Comparison of ENCODE assay signal across 8 cellular contexts in genomic region chr13:106566682-106567420, GRCh38. TPM values are rescaled to one million over a fixed set of nuclear protein-coding genes. Genes with fewer than 3 reads are reported as not detected.
DNase-seq lines count a peak whose midpoint lies in the region; ATAC-seq and TF ChIP-seq lines count a peak whose summit lies in the region.

No MANE protein-coding gene starts in this region.

- H3K36me3 ChIP-seq in GM23248 (ENCODE audit: low read depth) (no peaks in the 10 kb centered on the region), KMS-11 (ENCODE audit: insufficient read depth) (no peaks in the 10 kb centered on the region)

- H3K4me2 ChIP-seq in GM23248 (ENCODE audit: unreplicated experiment) (peak overlapping the region; percentile 92), KMS-11 (peak overlapping the region; percentile 86)

- H3K27me3 ChIP-seq in GM23248 (replicated peaks; ENCODE audit: insufficient read depth) (no peaks in the 10 kb centered on the region), KMS-11 (ENCODE audit: insufficient read depth, low read depth) (no peaks in the 10 kb centered on the region)

- no peak for DNase-seq in activated CD4-positive, CD25-positive, alpha-beta regulatory T cell treated with anti-CD3 and anti-CD28 coated beads, Interleukin-2, amount 50 U/mL, for 72 hours
- DNase-seq in GM23248 (peak; percentile 84), SKM-1 treated with dmso at 0.1 percent for 144 hours (lab: John Stamatoyannopoulos, UW; ENCODE audit: unreplicated experiment) (peak; percentile 57), kidney tubule cell (ENCODE audit: low spot score) (peak; percentile 50)
- DNase-seq in stimulated activated CD4-positive, alpha-beta T cell treated with anti-CD3 and anti-CD28 coated beads, Interleukin-4, amount 100 ng/mL, for 48 hours (ENCODE audit: low read depth in 2 of 2), result peak; percentile 28 to 48

- H4K20me1 ChIP-seq in GM23248 (ENCODE audit: insufficient read depth) (peaks cover 45% of the 10 kb centered on the region), KMS-11 (ENCODE audit: insufficient read depth) (peaks cover 43% of the 10 kb centered on the region)

- peak overlapping the region; percentile 89 for H3K27ac ChIP-seq in GM23248
- H3K27ac ChIP-seq in KMS-11, result peak overlapping the region; percentile 85; the same call in 1 of the 2 replicates
- H3K27ac ChIP-seq in cingulate gyrus (ENCODE audit: low read depth, low read length), result peak overlapping the region; percentile 92

- 1 to 2% methylated on average over 22 to 25 of the region's 25 CpGs for WGBS in GM23248 (ENCODE audit: low coverage in 1 of 2, low lambda C conversion rate in 2 of 2, missing lambda C conversion rate in 2 of 2), 2 experiments

- H3K9me3 ChIP-seq in GM23248 (ENCODE audit: low read depth), result no peaks in the 10 kb centered on the region

- H3K4me3 ChIP-seq in GM23248, result peak overlapping the region; percentile 87
- H3K4me3 ChIP-seq in KMS-11 (IDR thresholded peaks at IDR 0.05; ENCODE audit: insufficient read depth, low read depth, low read length), result no peak overlapping the region

- H3K79me2 ChIP-seq in GM23248 (ENCODE audit: insufficient read depth) (peaks cover 58% of the 10 kb centered on the region), KMS-11 (ENCODE audit: insufficient read depth, low read depth) (peaks cover 52% of the 10 kb centered on the region)

- ATAC-seq in activated CD4-positive, CD25-positive, alpha-beta regulatory T cell treated with anti-CD3 and anti-CD28 coated beads, Interleukin-2, amount 50 U/mL, for 24 hours, result peak; percentile 11 to 15

- no peaks in the 10 kb centered on the region for H3K9me2 ChIP-seq in GM23248 (ENCODE audit: insufficient read depth)

- in situ Hi-C loops in GM23248 (cut with MboI), result no loop called here

- TF ChIP-seq CTCF in KMS-11 (conservative IDR thresholded peaks at IDR 0.05; ENCODE audit: low read depth, low read length), result no peak

- no peaks in the 10 kb centered on the region for H3F3A ChIP-seq in GM23248 (ENCODE audit: insufficient read depth)

- peaks cover 35% of the 10 kb centered on the region for H3K4me1 ChIP-seq in GM23248 (ENCODE audit: insufficient read depth)
- H3K4me1 ChIP-seq in KMS-11 (ENCODE audit: low read depth, poor library complexity, severe bottlenecking), result peaks cover 42% of the 10 kb centered on the region

- peak overlapping the region; percentile 95 for H2AFZ ChIP-seq in GM23248
- H2AFZ ChIP-seq in KMS-11 (ENCODE audit: low read depth), result no peak overlapping the region

- peak overlapping the region; percentile 94 for H3K9ac ChIP-seq in GM23248
- H3K9ac ChIP-seq in KMS-11, result peak overlapping the region; percentile 88

RNA-seq across cellular contexts. Expression of gene ARGLU1, which starts 1.1 kb away (rescaled TPM):
- 38.4 and 55.8 TPM in 2 replicates for total RNA-seq in GM23248 (2014; rRNA removed; shearing (Covaris generic))
- 51.2 and 61.5 TPM in 2 replicates for polyA plus RNA-seq in GM23248 (2016; fragmentation: Nextera tagmentation; extraction: Ambion mirVana)

RNA-seq across cellular contexts. Expression of gene EFNB2, which starts 31.4 kb away (rescaled TPM):
- total RNA-seq in GM23248 (2014; rRNA removed; shearing (Covaris generic)), result 0.43 TPM in 1 of 2 replicates, not detected in the other
- polyA plus RNA-seq in GM23248 (2016; fragmentation: Nextera tagmentation; extraction: Ambion mirVana), result 0.05 and 0.06 TPM in 2 replicates
